Comparison of ENCODE assay signal across 24 cellular contexts in genomic region chr2:15801904-15802303, GRCh38.
DNase-seq lines count a peak whose midpoint lies in the region; ATAC-seq, FAIRE-seq and TF ChIP-seq lines count a peak whose summit lies in the region.
"Had no signal": no experiment of that assay in that cellular context is flagged by ENCODE, and none has a peak within 500 bp of the region (broad histone marks: within the 10 kb centered on the region; RNA-seq: fewer than 3 reads in every experiment).

No MANE protein-coding gene starts in this region.

- H3K27ac ChIP-seq in kidney (ENCODE audit: low read depth in 2 of 2, low read length in 2 of 2): no peak overlapping the region
- no peak overlapping the region for H3K27ac ChIP-seq in neuronal stem cell (replicated peaks; ENCODE audit: low read length)
- H3K27ac ChIP-seq in left lung: no peak overlapping the region
- H3K27ac ChIP-seq: 22Rv1, BLaER1, C4-2B, GM23248 had no signal

- no peaks in the 10 kb centered on the region for H3K79me1 ChIP-seq in neuronal stem cell (ENCODE audit: low read depth, low read length)

- peak overlapping the region; percentile 39 for H3K27ac Mint-ChIP-seq in Caco-2 (ENCODE audit: unreplicated experiment)
- H3K27ac Mint-ChIP-seq: B cell; CD4-positive, CD25-positive, alpha-beta regulatory T cell; CD8-positive, alpha-beta T cell had no signal

- H3K4ac ChIP-seq in neuronal stem cell (ENCODE audit: low read length): no peak overlapping the region

- peaks cover 10% of the 10 kb centered on the region for H3K9me3 Mint-ChIP-seq in Caco-2 (ENCODE audit: unreplicated experiment)
- H3K9me3 Mint-ChIP-seq: CD8-positive, alpha-beta T cell had no signal

- no peaks in the 10 kb centered on the region for H3K27me3 Mint-ChIP-seq in Caco-2 (ENCODE audit: insufficient read depth, unreplicated experiment)
- H3K27me3 Mint-ChIP-seq: CD4-positive, CD25-positive, alpha-beta regulatory T cell had no signal

- H2BK5ac ChIP-seq in neuronal stem cell (ENCODE audit: low read length): peak overlapping the region; percentile 26

- H3K36me3 ChIP-seq in Caco-2 (ENCODE audit: control insufficient read depth, insufficient read depth, low read length) (no peaks in the 10 kb centered on the region), kidney (ENCODE audit: control insufficient read depth in 1 of 2, insufficient read depth in 2 of 2, low read length in 2 of 2) (no peaks in the 10 kb centered on the region), neuronal stem cell (replicated peaks in 1 of 2; ENCODE audit: control insufficient read depth in 2 of 2, insufficient read depth in 2 of 2, low read length in 2 of 2) (no peaks in the 10 kb centered on the region), left lung (no peaks in the 10 kb centered on the region)
- H3K36me3 ChIP-seq: BLaER1 had no signal

- H3K14ac ChIP-seq in neuronal stem cell (ENCODE audit: low read length): no peak overlapping the region

- H3K23ac ChIP-seq in neuronal stem cell (ENCODE audit: low read depth, low read length, poor library complexity): no peak overlapping the region

- DNase-seq in Caco-2: no peak
- peak; percentile 49 for DNase-seq in kidney
- DNase-seq in neuronal stem cell (ENCODE audit: low spot score): no peak
- DNase-seq in cerebellar cortex (ENCODE audit: low spot score): no peak
- DNase-seq in stimulated activated CD4-positive, alpha-beta T cell treated with anti-CD3 and anti-CD28 coated beads, Interleukin-15, amount 100 ng/mL, for 24 hours: no peak
- no peak for DNase-seq in left lung
- DNase-seq: CD4-positive, CD25-positive, alpha-beta regulatory T cell; CD8-positive, alpha-beta T cell; DMS 273 treated with DMSO at 0.1 percent for 48 hours; DMS79; EL; GDM1; GM23248; H7; HCEC 1CT had no signal

- WGBS in neuronal stem cell (ENCODE audit: extremely low coverage in 2 of 2, insufficient read length in 2 of 2, insufficient replicate concordance in 1 of 2), 2 donors: no CpG with 5 or more reads among the region's 6 CpGs

- H4K91ac ChIP-seq in neuronal stem cell (ENCODE audit: low read depth, low read length, poor library complexity): no peak overlapping the region

- POLR2A ChIA-PET in Caco-2 (lab: Charles Lee): no interaction called here

- peak overlapping the region; percentile 17 for H3K18ac ChIP-seq in neuronal stem cell (ENCODE audit: low read length)

- H3K9ac ChIP-seq in kidney (ENCODE audit: low read length in 2 of 2) (no peak overlapping the region), neuronal stem cell (ENCODE audit: low read depth, low read length, poor library complexity) (no peak overlapping the region)
- H3K9ac ChIP-seq: BLaER1, GM23248 had no signal

- H3K4me2 ChIP-seq in neuronal stem cell (ENCODE audit: insufficient read depth, low read length, poor library complexity, severe bottlenecking): no peak overlapping the region
- H3K4me2 ChIP-seq: BLaER1 had no signal

- no peak overlapping the region for H3K4me3 Mint-ChIP-seq in Caco-2 (ENCODE audit: unreplicated experiment)
- H3K4me3 Mint-ChIP-seq: B cell; CD4-positive, CD25-positive, alpha-beta regulatory T cell; CD8-positive, alpha-beta T cell had no signal

- H2AK5ac ChIP-seq in neuronal stem cell (ENCODE audit: low read depth, low read length): no peak overlapping the region

- no peak for ATAC-seq in left lung
- ATAC-seq: CD8-positive, alpha-beta T cell; GM12878 had no signal

- no TSS peak for BruUV-seq in Caco-2 (replicated peaks; lab: Mats Ljungman, UMichigan)

- no peak overlapping the region for H2BK120ac ChIP-seq in neuronal stem cell (ENCODE audit: low read depth, low read length)

- TF ChIP-seq CTCF in Caco-2 (IDR thresholded peaks at IDR 0.05; ENCODE audit: insufficient read depth in 1 of 2, low read depth in 1 of 2, low read length in 1 of 2, severe bottlenecking in 1 of 2, unreplicated experiment in 1 of 2) (no peak), kidney (IDR thresholded peaks at IDR 0.05; ENCODE audit: borderline replicate concordance, extremely low read depth, insufficient read depth) (no peak), left lung (IDR thresholded peaks at IDR 0.05) (no peak)

- peaks cover 49% of the 10 kb centered on the region for H3K4me1 ChIP-seq in Caco-2
- H3K4me1 ChIP-seq in kidney (ENCODE audit: control insufficient read depth in 1 of 2, insufficient read depth in 1 of 2, low read depth in 1 of 2, low read length in 2 of 2): peaks cover 0 to 7% of the 10 kb centered on the region in 2 donors
- H3K4me1 ChIP-seq in neuronal stem cell (ENCODE audit: control insufficient read depth in 2 of 2, insufficient read depth in 1 of 2, low read depth in 1 of 2, low read length in 2 of 2): peaks cover 0 to 3% of the 10 kb centered on the region in 2 donors
- H3K4me1 ChIP-seq in left lung: no peaks in the 10 kb centered on the region

- H2BK15ac ChIP-seq in neuronal stem cell (ENCODE audit: low read length): no peak overlapping the region

- no peak overlapping the region for H2BK12ac ChIP-seq in neuronal stem cell (ENCODE audit: low read length)

- H3K27me3 ChIP-seq in Caco-2 (replicated peaks; ENCODE audit: control insufficient read depth, insufficient read depth, low read length): no peaks in the 10 kb centered on the region
- H3K27me3 ChIP-seq in neuronal stem cell (ENCODE audit: control insufficient read depth in 3 of 3, insufficient read depth in 3 of 3, low read depth in 1 of 3, low read length in 3 of 3): no peaks in the 10 kb centered on the region
- no peaks in the 10 kb centered on the region for H3K27me3 ChIP-seq in left lung
- H3K27me3 ChIP-seq: BLaER1 had no signal

- no peak overlapping the region for H4K8ac ChIP-seq in neuronal stem cell (ENCODE audit: low read depth, low read length)

- no peak overlapping the region for H2AFZ ChIP-seq in neuronal stem cell (ENCODE audit: low read length)
- H2AFZ ChIP-seq: GM23248 had no signal

- H3K4me3 ChIP-seq in Caco-2 (ENCODE audit: low read depth, low read length) (no peak overlapping the region), kidney (ENCODE audit: low read length in 2 of 2) (no peak overlapping the region), neuronal stem cell (ENCODE audit: low read length in 2 of 2) (no peak overlapping the region), left lung (no peak overlapping the region)
- H3K4me3 ChIP-seq: BLaER1, GM12878, GM23248 had no signal

- CTCF ChIA-PET in Caco-2 (lab: Charles Lee): no interaction called here

- intact Hi-C loops in Caco-2 (cut with micrococcal nuclease; ENCODE audit: unreplicated experiment) (loop anchor here (1.0 to 2.0 kb wide), 2 partner anchors 9 to 807 kb away; no protein-coding TSS in a partner anchor), kidney (cut with DNase I) (no loop called here), left lung (cut with DNase I) (no loop called here)

- H3K36me3 Mint-ChIP-seq in Caco-2 (ENCODE audit: insufficient read depth, unreplicated experiment): no peaks in the 10 kb centered on the region
- H3K36me3 Mint-ChIP-seq: CD4-positive, CD25-positive, alpha-beta regulatory T cell; CD8-positive, alpha-beta T cell had no signal

- H3K4me1 Mint-ChIP-seq in Caco-2 (ENCODE audit: low read depth, unreplicated experiment): peaks cover 39% of the 10 kb centered on the region
- H3K4me1 Mint-ChIP-seq: B cell; CD4-positive, CD25-positive, alpha-beta regulatory T cell had no signal

- no peaks in the 10 kb centered on the region for H3K9me3 ChIP-seq in Caco-2
- no peaks in the 10 kb centered on the region for H3K9me3 ChIP-seq in kidney (ENCODE audit: control insufficient read depth in 1 of 2, low read length in 2 of 2)
- no peaks in the 10 kb centered on the region for H3K9me3 ChIP-seq in neuronal stem cell (replicated peaks in 1 of 2; ENCODE audit: control insufficient read depth in 2 of 2, insufficient read depth in 1 of 2, low read depth in 1 of 2, low read length in 2 of 2)
- H3K9me3 ChIP-seq in left lung: no peaks in the 10 kb centered on the region
- H3K9me3 ChIP-seq: BLaER1 had no signal

- FAIRE-seq in kidney (lab: Jason Lieb, UNC): no peak
- FAIRE-seq: A204.1, D721Med, GM12878, GM19239, H1 had no signal
